ENCODE assay signal across 27 cellular contexts in genomic region chr22:28186641-28187040, GRCh38.
"Had no signal": no experiment of that assay in that cellular context is flagged by ENCODE, and none has a peak within 500 bp of the region (broad histone marks: within the 10 kb centered on the region; RNA-seq: fewer than 3 reads in every experiment).

No MANE protein-coding gene starts in this region.

- ATAC-seq: stimulated activated effector memory CD8-positive, alpha-beta T cell treated with anti-CD3 and anti-CD28 coated beads, Interleukin-12 subunit alpha, Interleukin-12 subunit beta, amount 100 ng/mL, for 72 hours; stimulated activated memory B cell treated with anti-CD40 and anti-IgM and Interleukin-4, amounts not matched to agents 10 μg/mL and 1 μg/mL and 100 μg/mL, for 72 hours; stimulated activated naive B cell treated with anti-CD40 and anti-IgM and Interleukin-4, amounts not matched to agents 10 μg/mL and 1 μg/mL and 100 μg/mL, for 72 hours; stimulated activated naive CD8-positive, alpha-beta T cell treated with anti-CD3 and anti-CD28 coated beads, Interleukin-15, amount 100 ng/mL, for 72 hours; stimulated activated naive CD8-positive, alpha-beta T cell treated with anti-CD3 and anti-CD28 coated beads, Interleukin-15, Interleukin-2, amounts not matched to agents 100 U/mL and 50 U/mL, for 24 hours; upper lobe of right lung had no signal

- H3K4me3 Mint-ChIP-seq: stimulated activated effector memory CD8-positive, alpha-beta T cell treated with anti-CD3 and anti-CD28 coated beads, Interleukin-12 subunit alpha, Interleukin-12 subunit beta, amount 100 ng/mL, for 72 hours; stimulated activated memory B cell treated with anti-CD40 and anti-IgM and Interleukin-4, amounts not matched to agents 10 μg/mL and 1 μg/mL and 100 μg/mL, for 72 hours; stimulated activated naive B cell treated with anti-CD40 and anti-IgM and Interleukin-4, amounts not matched to agents 10 μg/mL and 1 μg/mL and 100 μg/mL, for 72 hours; stimulated activated naive CD8-positive, alpha-beta T cell treated with anti-CD3 and anti-CD28 coated beads, Interleukin-15, amount 100 ng/mL, for 72 hours; stimulated activated naive CD8-positive, alpha-beta T cell treated with anti-CD3 and anti-CD28 coated beads, Interleukin-15, Interleukin-2, amounts not matched to agents 100 ng/mL and 50 ng/mL, for 24 hours; type B pancreatic cell had no signal

- H3K4me3 ChIP-seq: stomach, suprapubic skin, testis, thoracic aorta, thyroid gland, tibial artery, tibial nerve, transverse colon, upper lobe of left lung, upper lobe of right lung, uterus, vagina had no signal

- H3K4me1 Mint-ChIP-seq: stimulated activated effector memory CD8-positive, alpha-beta T cell treated with anti-CD3 and anti-CD28 coated beads, Interleukin-12 subunit alpha, Interleukin-12 subunit beta, amount 100 ng/mL, for 72 hours; stimulated activated memory B cell treated with anti-CD40 and anti-IgM and Interleukin-4, amounts not matched to agents 10 μg/mL and 1 μg/mL and 100 μg/mL, for 72 hours; stimulated activated naive B cell treated with anti-CD40 and anti-IgM and Interleukin-4, amounts not matched to agents 10 μg/mL and 1 μg/mL and 100 μg/mL, for 72 hours; stimulated activated naive CD8-positive, alpha-beta T cell treated with anti-CD3 and anti-CD28 coated beads, Interleukin-15, amount 100 ng/mL, for 72 hours had no signal

- H3K9me3 ChIP-seq: stomach, suprapubic skin, testis, thoracic aorta, thyroid gland, tibial artery, tibial nerve, transverse colon, upper lobe of left lung, upper lobe of right lung, uterus, vagina had no signal

- H3K27ac Mint-ChIP-seq: stimulated activated effector memory CD8-positive, alpha-beta T cell treated with anti-CD3 and anti-CD28 coated beads, Interleukin-12 subunit alpha, Interleukin-12 subunit beta, amount 100 ng/mL, for 72 hours; stimulated activated memory B cell treated with anti-CD40 and anti-IgM and Interleukin-4, amounts not matched to agents 10 μg/mL and 1 μg/mL and 100 μg/mL, for 72 hours; stimulated activated naive B cell treated with anti-CD40 and anti-IgM and Interleukin-4, amounts not matched to agents 10 μg/mL and 1 μg/mL and 100 μg/mL, for 72 hours; stimulated activated naive CD8-positive, alpha-beta T cell treated with anti-CD3 and anti-CD28 coated beads, Interleukin-15, Interleukin-2, amounts not matched to agents 100 ng/mL and 50 ng/mL, for 24 hours; type B pancreatic cell had no signal

- H3K27me3 Mint-ChIP-seq: stimulated activated naive CD8-positive, alpha-beta T cell treated with anti-CD3 and anti-CD28 coated beads, Interleukin-15, amount 100 ng/mL, for 72 hours; stimulated activated naive CD8-positive, alpha-beta T cell treated with anti-CD3 and anti-CD28 coated beads, Interleukin-15, Interleukin-2, amounts not matched to agents 100 ng/mL and 50 ng/mL, for 24 hours; type B pancreatic cell had no signal

- H3K27me3 ChIP-seq: stomach, suprapubic skin, testis, thyroid gland, tibial artery, tibial nerve, transverse colon, upper lobe of left lung, upper lobe of right lung, uterus, vagina had no signal

- H3K27ac ChIP-seq: stomach, suprapubic skin, testis, thoracic aorta, thyroid gland, tibial artery, tibial nerve, transverse colon, upper lobe of left lung, upper lobe of right lung, uterus, vagina had no signal

- DNase-seq: stimulated activated CD4-positive, alpha-beta T cell treated with anti-CD3 and anti-CD28 coated beads, Interleukin-2, amount 100 ng/mL, for 48 hours; stimulated activated CD4-positive, alpha-beta T cell treated with anti-CD3 and anti-CD28 coated beads, Interleukin-4, amount 100 ng/mL, for 1 hour; stimulated activated CD4-positive, alpha-beta T cell treated with anti-CD3 and anti-CD28 coated beads, Interleukin-4, amount 100 ng/mL, for 24 hours; stimulated activated CD4-positive, alpha-beta T cell treated with anti-CD3 and anti-CD28 coated beads, Interleukin-4, amount 100 ng/mL, for 4 hours; stimulated activated naive B cell treated with anti-CD40 and anti-IgM and Interleukin-4, amounts not matched to agents 10 μg/mL and 1 μg/mL and 100 μg/mL, for 72 hours; stimulated activated naive CD4-positive, alpha-beta T cell; stimulated activated naive CD4-positive, alpha-beta T cell treated with Interleukin-2 at 50 U/mL for 16 hours; stimulated activated naive CD8-positive, alpha-beta T cell treated with anti-CD3 and anti-CD28 coated beads, Interleukin-15, amount 100 ng/mL, for 72 hours; stimulated activated naive CD8-positive, alpha-beta T cell treated with anti-CD3 and anti-CD28 coated beads, Interleukin-15, Interleukin-2, amounts not matched to agents 100 U/mL and 50 U/mL, for 24 hours; stomach; substantia nigra; testis; thyroid gland; tibial artery; transverse colon; trophoblast cell; upper lobe of left lung; upper lobe of right lung; uterus had no signal

- H3K4me1 ChIP-seq: testis, uterus had no signal

- H3K36me3 Mint-ChIP-seq: stimulated activated effector memory CD8-positive, alpha-beta T cell treated with anti-CD3 and anti-CD28 coated beads, Interleukin-12 subunit alpha, Interleukin-12 subunit beta, amount 100 ng/mL, for 72 hours; stimulated activated memory B cell treated with anti-CD40 and anti-IgM and Interleukin-4, amounts not matched to agents 10 μg/mL and 1 μg/mL and 100 μg/mL, for 72 hours; stimulated activated naive B cell treated with anti-CD40 and anti-IgM and Interleukin-4, amounts not matched to agents 10 μg/mL and 1 μg/mL and 100 μg/mL, for 72 hours had no signal

- H3K9me3 Mint-ChIP-seq: stimulated activated effector memory CD8-positive, alpha-beta T cell treated with anti-CD3 and anti-CD28 coated beads, Interleukin-12 subunit alpha, Interleukin-12 subunit beta, amount 100 ng/mL, for 72 hours; stimulated activated memory B cell treated with anti-CD40 and anti-IgM and Interleukin-4, amounts not matched to agents 10 μg/mL and 1 μg/mL and 100 μg/mL, for 72 hours; stimulated activated naive B cell treated with anti-CD40 and anti-IgM and Interleukin-4, amounts not matched to agents 10 μg/mL and 1 μg/mL and 100 μg/mL, for 72 hours; stimulated activated naive CD8-positive, alpha-beta T cell treated with anti-CD3 and anti-CD28 coated beads, Interleukin-15, amount 100 ng/mL, for 72 hours; stimulated activated naive CD8-positive, alpha-beta T cell treated with anti-CD3 and anti-CD28 coated beads, Interleukin-15, Interleukin-2, amounts not matched to agents 100 ng/mL and 50 ng/mL, for 24 hours; type B pancreatic cell had no signal

- H3K36me3 ChIP-seq: stomach, suprapubic skin, thoracic aorta, thyroid gland, tibial artery, tibial nerve, transverse colon, upper lobe of left lung, upper lobe of right lung, uterus, vagina had no signal
